9 cellular contexts compared by ENCODE assay signal in genomic region chr19:8487137-8487851, GRCh38. TPM values are rescaled to one million over a fixed set of nuclear protein-coding genes. Genes with fewer than 3 reads are reported as not detected.
DNase-seq lines count a peak whose midpoint lies in the region; ATAC-seq and TF ChIP-seq lines count a peak whose summit lies in the region.
"Had no signal": no experiment of that assay in that cellular context is flagged by ENCODE, and none has a peak within 500 bp of the region (broad histone marks: within the 10 kb centered on the region; RNA-seq: fewer than 3 reads in every experiment).

No MANE protein-coding gene starts in this region.

- TF ChIP-seq CTCF in mesothelial cell of epicardium (IDR thresholded peaks at IDR 0.05; ENCODE audit: unreplicated experiment): no peak

- no peak overlapping the region for H3K4me3 ChIP-seq in SJCRH30

- no peaks in the 10 kb centered on the region for H3K4me1 Mint-ChIP-seq in mesothelial cell of epicardium

- no peaks in the 10 kb centered on the region for H3K27me3 ChIP-seq in SJCRH30

- H3K4me3 Mint-ChIP-seq in mesothelial cell of epicardium: no peak overlapping the region

- DNase-seq in T-helper 2 cell (peak in 4 of 5 experiments; percentile 25 to 88 (median 56)), sciatic nerve (ENCODE audit: low spot score) (no peak), SJCRH30 (no peak), mesothelial cell of epicardium (ENCODE audit: low spot score in 2 of 2, unreplicated experiment in 2 of 2) (no peak)

- peak; percentile 52 for ATAC-seq in GM21423 (IDR thresholded peaks at IDR 0.05; ENCODE audit: unreplicated experiment)
- ATAC-seq in sciatic nerve: peak; percentile 63
- no peak for ATAC-seq in HG03520 (IDR thresholded peaks at IDR 0.05; ENCODE audit: unreplicated experiment)
- no peak for ATAC-seq in HG02623 (IDR thresholded peaks at IDR 0.05; ENCODE audit: unreplicated experiment)
- ATAC-seq: HCT116 had no signal

- H3K9me3 ChIP-seq in SJCRH30 (replicated peaks): no peaks in the 10 kb centered on the region

- no peak overlapping the region for H3K27ac Mint-ChIP-seq in mesothelial cell of epicardium

- no peaks in the 10 kb centered on the region for H3K27me3 Mint-ChIP-seq in mesothelial cell of epicardium (ENCODE audit: low read depth)

- H3K36me3 ChIP-seq in SJCRH30: peaks cover 66% of the 10 kb centered on the region

- peaks cover 36% of the 10 kb centered on the region for H3K36me3 Mint-ChIP-seq in mesothelial cell of epicardium

- no peaks in the 10 kb centered on the region for H3K4me1 ChIP-seq in SJCRH30

- peak overlapping the region; percentile 83 for H3K27ac ChIP-seq in cingulate gyrus (ENCODE audit: low read depth, low read length)
- no peak overlapping the region for H3K27ac ChIP-seq in SJCRH30

- no peaks in the 10 kb centered on the region for H3K9me3 Mint-ChIP-seq in mesothelial cell of epicardium

- intact Hi-C loops in sciatic nerve (cut with DNase I): no loop called here

RNA-seq across cellular contexts. Expression of gene PRAM1, which starts 15.1 kb away (rescaled TPM):
- total RNA-seq in sciatic nerve: 8.8 TPM
- not detected in 2 replicates for total RNA-seq in SJCRH30 (2014; rRNA removed; shearing (Covaris generic))
- total RNA-seq in mesothelial cell of epicardium: 0.70 to 1.2 TPM (median 0.94 TPM) in 3 replicates

RNA-seq across cellular contexts. Expression of gene ZNF414, which starts 26.7 kb away (rescaled TPM):
- total RNA-seq in sciatic nerve (22.2 TPM), mesothelial cell of epicardium (33.5 to 37.1 TPM (median 35.5 TPM) in 3 replicates)
- total RNA-seq in SJCRH30 (2014; rRNA removed; shearing (Covaris generic)): 3.1 and 4.7 TPM in 2 replicates

RNA-seq across cellular contexts. Expression of gene HNRNPM, which starts 42.5 kb away (rescaled TPM):
- total RNA-seq in sciatic nerve (154 TPM), mesothelial cell of epicardium (249 to 259 TPM (median 252 TPM) in 3 replicates)
- total RNA-seq in SJCRH30 (2014; rRNA removed; shearing (Covaris generic)): 191 and 195 TPM in 2 replicates

Comparison
In these comparisons a context has a peak if more than half of its experiments do, and no peak if none do; other contexts are left out.
1. ATAC-seq: peak in GM21423 (single experiment) and sciatic nerve (single experiment); none in HG03520 (single experiment) and HG02623 (single experiment).
2. DNase-seq: peak in T-helper 2 cell (4 of 5); none in sciatic nerve (single experiment), SJCRH30 (0 of 2) and mesothelial cell of epicardium (0 of 2).